Comparison of ENCODE assay signal across 28 cellular contexts in genomic region chr6:161908872-161909271, GRCh38.
"Had no signal": no experiment of that assay in that cellular context is flagged by ENCODE, and none has a peak within 500 bp of the region (broad histone marks: within the 10 kb centered on the region; RNA-seq: fewer than 3 reads in every experiment).

No MANE protein-coding gene starts in this region.

- H3K4me3 Mint-ChIP-seq: activated CD4-positive, alpha-beta memory T cell treated with anti-CD3 and anti-CD28 coated beads for 36 hours; activated naive CD4-positive, alpha-beta T cell treated with anti-CD3 and anti-CD28 coated beads for 36 hours; activated naive CD8-positive, alpha-beta T cell treated with anti-CD3 and anti-CD28 coated beads, Interleukin-2, amount 10 ng/mL, durations not matched to agents 7 days and 5 days; activated T-cell treated with anti-CD3 and anti-CD28 coated beads, Interleukin-2, amount 50 U/mL, for 72 hours; memory B cell; natural killer cell treated with Interleukin-12 subunit alpha and Interleukin-12 subunit beta and Interleukin-15 and Interleukin-18, amount 100 ng/mL, for 72 hours; type B pancreatic cell had no signal

- H3K9me3 ChIP-seq: body of pancreas, esophagus muscularis mucosa, gastrocnemius medialis, neutrophil, pancreas, psoas muscle, right atrium auricular region, spleen, thoracic aorta, vagina had no signal

- ATAC-seq: activated T-cell treated with anti-CD3 and anti-CD28 coated beads, Interleukin-2, amount 50 U/mL, for 72 hours; body of pancreas; gastrocnemius medialis; left colon; natural killer cell treated with Interleukin-12 subunit alpha and Interleukin-12 subunit beta and Interleukin-15 and Interleukin-18, amount 100 ng/mL, for 72 hours; pancreas; psoas muscle had no signal

- H3K27ac Mint-ChIP-seq: activated CD4-positive, alpha-beta memory T cell treated with anti-CD3 and anti-CD28 coated beads for 36 hours; activated naive CD4-positive, alpha-beta T cell treated with anti-CD3 and anti-CD28 coated beads for 36 hours; activated naive CD8-positive, alpha-beta T cell treated with anti-CD3 and anti-CD28 coated beads, Interleukin-2, amount 10 ng/mL, durations not matched to agents 7 days and 5 days; activated T-cell treated with anti-CD3 and anti-CD28 coated beads, Interleukin-2, amount 50 U/mL, for 72 hours; memory B cell; natural killer cell treated with Interleukin-12 subunit alpha and Interleukin-12 subunit beta and Interleukin-15 and Interleukin-18, amount 100 ng/mL, for 72 hours; type B pancreatic cell had no signal

- H3K4me1 ChIP-seq: body of pancreas, esophagus muscularis mucosa, gastrocnemius medialis, pancreas, psoas muscle, right atrium auricular region, spleen, vagina had no signal

- H3K36me3 ChIP-seq: cardiac muscle cell, esophagus muscularis mucosa, gastrocnemius medialis, neutrophil, pancreas, right atrium auricular region, spleen, thoracic aorta, vagina had no signal

- H3K4me3 ChIP-seq: body of pancreas, cardiac muscle cell, esophagus muscularis mucosa, gastrocnemius medialis, pancreas, psoas muscle, right atrium auricular region, spleen, thoracic aorta, vagina had no signal

- H3K4me1 Mint-ChIP-seq: activated naive CD8-positive, alpha-beta T cell treated with anti-CD3 and anti-CD28 coated beads, Interleukin-2, amount 10 ng/mL, durations not matched to agents 7 days and 5 days had no signal

- H3K9me3 Mint-ChIP-seq: activated CD4-positive, alpha-beta memory T cell treated with anti-CD3 and anti-CD28 coated beads for 36 hours; activated naive CD4-positive, alpha-beta T cell treated with anti-CD3 and anti-CD28 coated beads for 36 hours; natural killer cell treated with Interleukin-12 subunit alpha and Interleukin-12 subunit beta and Interleukin-15 and Interleukin-18, amount 100 ng/mL, for 72 hours; type B pancreatic cell had no signal

- H3K27ac ChIP-seq: body of pancreas, cardiac muscle cell, esophagus muscularis mucosa, gastrocnemius medialis, neutrophil, pancreas, psoas muscle, right atrium auricular region, spleen, thoracic aorta, vagina had no signal

- DNase-seq: activated CD4-positive, alpha-beta memory T cell treated with anti-CD3 and anti-CD28 coated beads for 36 hours; activated CD4-positive, alpha-beta T cell treated with anti-CD3 and anti-CD28 coated beads for 48 hours; activated CD4-positive, CD25-positive, alpha-beta regulatory T cell; activated effector memory CD4-positive, alpha-beta T cell treated with Interleukin-2 at 50 U/mL for 16 hours; activated naive CD4-positive, alpha-beta T cell treated with anti-CD3 and anti-CD28 coated beads for 36 hours; activated naive CD8-positive, alpha-beta T cell treated with anti-CD3 and anti-CD28 coated beads, Interleukin-2, amount 10 ng/mL, durations not matched to agents 7 days and 5 days; activated T-cell treated with anti-CD3 and anti-CD28 coated beads, Interleukin-2, amount 50 U/mL, for 72 hours; amniotic stem cell; body of pancreas; effector memory CD4-positive, alpha-beta T cell; gastrocnemius medialis; head of caudate nucleus; left colon; pancreas; psoas muscle; spleen; stimulated activated CD4-positive, alpha-beta T cell treated with anti-CD3 and anti-CD28 coated beads, Interleukin-4, amount 100 ng/mL, for 1 hour; stimulated activated naive CD4-positive, alpha-beta T cell; T1000 had no signal

- H3K27me3 Mint-ChIP-seq: activated naive CD8-positive, alpha-beta T cell treated with anti-CD3 and anti-CD28 coated beads, Interleukin-2, amount 10 ng/mL, durations not matched to agents 7 days and 5 days; memory B cell; natural killer cell treated with Interleukin-12 subunit alpha and Interleukin-12 subunit beta and Interleukin-15 and Interleukin-18, amount 100 ng/mL, for 72 hours; type B pancreatic cell had no signal

- H3K36me3 Mint-ChIP-seq: activated CD4-positive, alpha-beta memory T cell treated with anti-CD3 and anti-CD28 coated beads for 36 hours; activated naive CD8-positive, alpha-beta T cell treated with anti-CD3 and anti-CD28 coated beads, Interleukin-2, amount 10 ng/mL, durations not matched to agents 7 days and 5 days; natural killer cell treated with Interleukin-12 subunit alpha and Interleukin-12 subunit beta and Interleukin-15 and Interleukin-18, amount 100 ng/mL, for 72 hours; type B pancreatic cell had no signal

- H3K27me3 ChIP-seq: body of pancreas, cardiac muscle cell, esophagus muscularis mucosa, gastrocnemius medialis, neutrophil, pancreas, right atrium auricular region, spleen, vagina had no signal
